In the genomic region with DNA sequence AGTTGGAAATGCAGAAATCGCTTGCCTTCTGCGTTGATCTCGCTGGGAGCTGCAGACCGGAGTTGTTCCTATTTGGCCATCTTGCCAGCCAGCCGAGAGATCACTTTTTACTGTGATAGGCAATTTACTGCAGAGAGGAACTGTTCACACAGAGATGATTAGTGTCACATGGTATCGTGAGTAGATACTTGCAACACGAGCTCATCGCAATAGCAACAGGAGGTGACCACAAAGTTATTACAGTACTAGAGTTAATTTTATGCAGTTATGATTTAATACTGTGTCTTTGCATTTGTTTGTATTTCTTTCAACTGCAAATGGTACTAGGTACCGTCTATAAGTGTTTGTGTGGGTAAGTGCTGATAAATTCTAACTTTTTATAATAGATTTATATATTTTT, we compare ENCODE assay signal across 1 cellular context.
TF ChIP-seq lines count a peak whose summit lies in the region.

No MANE protein-coding gene starts in this region.

TF ChIP-seq in HEK293, 187 proteins besides CTCF, POLR2A, EP300 and RAD21 (continued from another document):
- TF ChIP-seq, protein P1, sequence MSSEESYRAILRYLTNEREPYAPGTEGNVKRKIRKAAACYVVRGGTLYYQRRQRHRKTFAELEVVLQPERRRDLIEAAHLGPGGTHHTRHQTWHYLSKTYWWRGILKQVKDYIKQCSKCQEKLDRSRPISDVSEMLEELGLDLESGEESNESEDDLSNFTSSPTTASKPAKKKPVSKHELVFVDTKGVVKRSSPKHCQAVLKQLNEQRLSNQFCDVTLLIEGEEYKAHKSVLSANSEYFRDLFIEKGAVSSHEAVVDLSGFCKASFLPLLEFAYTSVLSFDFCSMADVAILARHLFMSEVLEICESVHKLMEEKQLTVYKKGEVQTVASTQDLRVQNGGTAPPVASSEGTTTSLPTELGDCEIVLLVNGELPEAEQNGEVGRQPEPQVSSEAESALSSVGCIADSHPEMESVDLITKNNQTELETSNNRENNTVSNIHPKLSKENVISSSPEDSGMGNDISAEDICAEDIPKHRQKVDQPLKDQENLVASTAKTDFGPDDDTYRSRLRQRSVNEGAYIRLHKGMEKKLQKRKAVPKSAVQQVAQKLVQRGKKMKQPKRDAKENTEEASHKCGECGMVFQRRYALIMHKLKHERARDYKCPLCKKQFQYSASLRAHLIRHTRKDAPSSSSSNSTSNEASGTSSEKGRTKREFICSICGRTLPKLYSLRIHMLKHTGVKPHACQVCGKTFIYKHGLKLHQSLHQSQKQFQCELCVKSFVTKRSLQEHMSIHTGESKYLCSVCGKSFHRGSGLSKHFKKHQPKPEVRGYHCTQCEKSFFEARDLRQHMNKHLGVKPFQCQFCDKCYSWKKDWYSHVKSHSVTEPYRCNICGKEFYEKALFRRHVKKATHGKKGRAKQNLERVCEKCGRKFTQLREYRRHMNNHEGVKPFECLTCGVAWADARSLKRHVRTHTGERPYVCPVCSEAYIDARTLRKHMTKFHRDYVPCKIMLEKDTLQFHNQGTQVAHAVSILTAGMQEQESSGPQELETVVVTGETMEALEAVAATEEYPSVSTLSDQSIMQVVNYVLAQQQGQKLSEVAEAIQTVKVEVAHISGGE (tag by site-specific recombination; conservative IDR thresholded peaks at IDR 0.05; ENCODE audit: low read depth), result no peak
- TF ChIP-seq ZIC2 (tag by site-specific recombination; IDR thresholded peaks at IDR 0.05) (peak; percentile 72), ZNF211 (tag by site-specific recombination; IDR thresholded peaks at IDR 0.05; ENCODE audit: low read depth) (no peak), ZNF146 (tag by site-specific recombination; IDR thresholded peaks at IDR 0.05) (no peak), ZNF114 (tag by site-specific recombination; IDR thresholded peaks at IDR 0.05) (no peak), KLF8 (tag by site-specific recombination; IDR thresholded peaks at IDR 0.05) (no peak), KLF7 (tag by site-specific recombination; IDR thresholded peaks at IDR 0.05; ENCODE audit: borderline replicate concordance) (no peak), ZNF610 (tag by site-specific recombination; IDR thresholded peaks at IDR 0.05; ENCODE audit: borderline replicate concordance) (no peak), ZNF521 (tag by site-specific recombination; IDR thresholded peaks at IDR 0.05) (no peak), TCF7L2 (IDR thresholded peaks at IDR 0.05; ENCODE audit: borderline replicate concordance, low read depth, low read length) (no peak), ZNF174 (tag by site-specific recombination; IDR thresholded peaks at IDR 0.05) (no peak), SCRT2 (tag by site-specific recombination; IDR thresholded peaks at IDR 0.05) (peak; percentile 77), WT1 (tag by site-specific recombination; IDR thresholded peaks at IDR 0.05) (no peak), ZSCAN23 (tag by site-specific recombination; IDR thresholded peaks at IDR 0.05) (no peak)
- TF ChIP-seq, protein P2, sequence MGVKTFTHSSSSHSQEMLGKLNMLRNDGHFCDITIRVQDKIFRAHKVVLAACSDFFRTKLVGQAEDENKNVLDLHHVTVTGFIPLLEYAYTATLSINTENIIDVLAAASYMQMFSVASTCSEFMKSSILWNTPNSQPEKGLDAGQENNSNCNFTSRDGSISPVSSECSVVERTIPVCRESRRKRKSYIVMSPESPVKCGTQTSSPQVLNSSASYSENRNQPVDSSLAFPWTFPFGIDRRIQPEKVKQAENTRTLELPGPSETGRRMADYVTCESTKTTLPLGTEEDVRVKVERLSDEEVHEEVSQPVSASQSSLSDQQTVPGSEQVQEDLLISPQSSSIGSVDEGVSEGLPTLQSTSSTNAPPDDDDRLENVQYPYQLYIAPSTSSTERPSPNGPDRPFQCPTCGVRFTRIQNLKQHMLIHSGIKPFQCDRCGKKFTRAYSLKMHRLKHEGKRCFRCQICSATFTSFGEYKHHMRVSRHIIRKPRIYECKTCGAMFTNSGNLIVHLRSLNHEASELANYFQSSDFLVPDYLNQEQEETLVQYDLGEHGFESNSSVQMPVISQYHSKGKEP (tag by site-specific recombination; IDR thresholded peaks at IDR 0.05), result peak; percentile 62
- TF ChIP-seq, protein P3, sequence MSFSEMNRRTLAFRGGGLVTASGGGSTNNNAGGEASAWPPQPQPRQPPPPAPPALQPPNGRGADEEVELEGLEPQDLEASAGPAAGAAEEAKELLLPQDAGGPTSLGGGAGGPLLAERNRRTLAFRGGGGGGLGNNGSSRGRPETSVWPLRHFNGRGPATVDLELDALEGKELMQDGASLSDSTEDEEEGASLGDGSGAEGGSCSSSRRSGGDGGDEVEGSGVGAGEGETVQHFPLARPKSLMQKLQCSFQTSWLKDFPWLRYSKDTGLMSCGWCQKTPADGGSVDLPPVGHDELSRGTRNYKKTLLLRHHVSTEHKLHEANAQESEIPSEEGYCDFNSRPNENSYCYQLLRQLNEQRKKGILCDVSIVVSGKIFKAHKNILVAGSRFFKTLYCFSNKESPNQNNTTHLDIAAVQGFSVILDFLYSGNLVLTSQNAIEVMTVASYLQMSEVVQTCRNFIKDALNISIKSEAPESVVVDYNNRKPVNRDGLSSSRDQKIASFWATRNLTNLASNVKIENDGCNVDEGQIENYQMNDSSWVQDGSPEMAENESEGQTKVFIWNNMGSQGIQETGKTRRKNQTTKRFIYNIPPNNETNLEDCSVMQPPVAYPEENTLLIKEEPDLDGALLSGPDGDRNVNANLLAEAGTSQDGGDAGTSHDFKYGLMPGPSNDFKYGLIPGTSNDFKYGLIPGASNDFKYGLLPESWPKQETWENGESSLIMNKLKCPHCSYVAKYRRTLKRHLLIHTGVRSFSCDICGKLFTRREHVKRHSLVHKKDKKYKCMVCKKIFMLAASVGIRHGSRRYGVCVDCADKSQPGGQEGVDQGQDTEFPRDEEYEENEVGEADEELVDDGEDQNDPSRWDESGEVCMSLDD (tag by site-specific recombination; IDR thresholded peaks at IDR 0.05), result no peak
- TF ChIP-seq, protein P4, sequence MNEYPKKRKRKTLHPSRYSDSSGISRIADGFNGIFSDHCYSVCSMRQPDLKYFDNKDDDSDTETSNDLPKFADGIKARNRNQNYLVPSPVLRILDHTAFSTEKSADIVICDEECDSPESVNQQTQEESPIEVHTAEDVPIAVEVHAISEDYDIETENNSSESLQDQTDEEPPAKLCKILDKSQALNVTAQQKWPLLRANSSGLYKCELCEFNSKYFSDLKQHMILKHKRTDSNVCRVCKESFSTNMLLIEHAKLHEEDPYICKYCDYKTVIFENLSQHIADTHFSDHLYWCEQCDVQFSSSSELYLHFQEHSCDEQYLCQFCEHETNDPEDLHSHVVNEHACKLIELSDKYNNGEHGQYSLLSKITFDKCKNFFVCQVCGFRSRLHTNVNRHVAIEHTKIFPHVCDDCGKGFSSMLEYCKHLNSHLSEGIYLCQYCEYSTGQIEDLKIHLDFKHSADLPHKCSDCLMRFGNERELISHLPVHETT (tag by site-specific recombination; IDR thresholded peaks at IDR 0.05), result no peak
